ENCODE assay signal across 11 cellular contexts in genomic region chr14:63295231-63295685, GRCh38. TPM values are rescaled to one million over a fixed set of nuclear protein-coding genes. Genes with fewer than 3 reads are reported as not detected.
A peak's percentile ranks its signal among the peaks of the same experiment; 100 is the strongest.
DNase-seq lines count a peak whose midpoint lies in the region; ATAC-seq and TF ChIP-seq lines count a peak whose summit lies in the region.
"Had no signal": no experiment of that assay in that cellular context is flagged by ENCODE, and none has a peak within 500 bp of the region (broad histone marks: within the 10 kb centered on the region; RNA-seq: fewer than 3 reads in every experiment).

No MANE protein-coding gene starts in this region.

- no peak overlapping the region for H3K4me3 Mint-ChIP-seq in WTC11

- H3K9me3 Mint-ChIP-seq in WTC11: peaks cover 3% of the 10 kb centered on the region; the same call in 1 of the 2 replicates

- TF ChIP-seq CTCF in GM12875 (IDR thresholded peaks at IDR 0.05; ENCODE audit: borderline replicate concordance, insufficient read depth, low read depth, low read length) (no peak), astrocyte of the spinal cord (IDR thresholded peaks at IDR 0.05; ENCODE audit: low read depth, low read length) (no peak), psoas muscle (IDR thresholded peaks at IDR 0.05) (no peak), WTC11 (IDR thresholded peaks at IDR 0.05) (no peak)

- WGBS in psoas muscle, 3 donors: 69 to 72% (median 70%) methylated on average over 8 of the region's 8 CpGs

- H3K36me3 Mint-ChIP-seq in WTC11: no peaks in the 10 kb centered on the region

- in situ Hi-C loops in astrocyte of the spinal cord (cut with HindIII; ENCODE audit: low sequenced_read_pairs): no loop called here

- H3K4me1 Mint-ChIP-seq in WTC11: peaks cover 29% of the 10 kb centered on the region

- no peaks in the 10 kb centered on the region for H3K4me1 ChIP-seq in psoas muscle

- DNase-seq in astrocyte of the spinal cord (ENCODE audit: low read depth, low spot score) (peak; percentile 36), psoas muscle (no peak), DMS53 treated with DMSO at 0.1 percent for 48 hours (lab: John Stamatoyannopoulos, UW; ENCODE audit: unreplicated experiment) (no peak), WTC11 (ENCODE audit: low spot score) (no peak)
- no peak for DNase-seq in stimulated activated CD4-positive, alpha-beta T cell treated with anti-CD3 and anti-CD28 coated beads, Interleukin-2, amount 100 ng/mL, for 24 hours
- DNase-seq: NCI-H2081, right cardiac atrium had no signal

- no peaks in the 10 kb centered on the region for H3K27me3 Mint-ChIP-seq in WTC11 (ENCODE audit: low read depth)

- POLR2A ChIA-PET in WTC11 (lab: Charles Lee): no interaction called here

- no peak overlapping the region for H3K27ac Mint-ChIP-seq in WTC11

- no peak overlapping the region for H3K27ac ChIP-seq in psoas muscle

- ATAC-seq in GM21619 (IDR thresholded peaks at IDR 0.05; ENCODE audit: unreplicated experiment) (peak; percentile 52), psoas muscle (no peak), HG03039 (IDR thresholded peaks at IDR 0.05; ENCODE audit: unreplicated experiment) (no peak), WTC11 (no peak)

- no peaks in the 10 kb centered on the region for H3K27me3 ChIP-seq in psoas muscle (ENCODE audit: insufficient read depth in 3 of 3, low read length in 2 of 3)

- intact Hi-C loops in psoas muscle (cut with DNase I): no loop called here

- H3K36me3 ChIP-seq in psoas muscle (ENCODE audit: insufficient read depth in 1 of 2, low read depth in 1 of 2): no peaks in the 10 kb centered on the region

- H3K4me3 ChIP-seq in GM12875 (ENCODE audit: low read depth, low read length): peak overlapping the region; percentile 11
- no peak overlapping the region for H3K4me3 ChIP-seq in astrocyte of the spinal cord (ENCODE audit: low read depth, low read length)
- H3K4me3 ChIP-seq in psoas muscle: peak overlapping the region; percentile 26

- H3K9me3 ChIP-seq in psoas muscle: no peaks in the 10 kb centered on the region

- CTCF ChIA-PET in WTC11 (lab: Charles Lee): no interaction called here

TF ChIP-seq in WTC11, 78 proteins besides CTCF, POLR2A, EP300 and RAD21:
- TF ChIP-seq TP53 (CRISPR knock-in tag; IDR thresholded peaks at IDR 0.05): no peak
- TF ChIP-seq ATF6 (CRISPR knock-in tag; IDR thresholded peaks at IDR 0.05): no peak
- no peak for TF ChIP-seq ZNF416 (CRISPR knock-in tag; IDR thresholded peaks at IDR 0.05)
- TF ChIP-seq SMAD3 (CRISPR knock-in tag; IDR thresholded peaks at IDR 0.05; ENCODE audit: borderline replicate concordance): no peak
- no peak for TF ChIP-seq IRF2 (CRISPR knock-in tag; IDR thresholded peaks at IDR 0.05; ENCODE audit: borderline replicate concordance, low read depth)
- no peak for TF ChIP-seq CREB1 (CRISPR knock-in tag; IDR thresholded peaks at IDR 0.05)
- TF ChIP-seq ZNF121 (CRISPR knock-in tag; IDR thresholded peaks at IDR 0.05): no peak
- TF ChIP-seq FOXP1 (CRISPR knock-in tag; IDR thresholded peaks at IDR 0.05; ENCODE audit: borderline replicate concordance): no peak
- TF ChIP-seq ZNF532 (CRISPR knock-in tag; IDR thresholded peaks at IDR 0.05; ENCODE audit: borderline replicate concordance): no peak
- TF ChIP-seq, protein P1, sequence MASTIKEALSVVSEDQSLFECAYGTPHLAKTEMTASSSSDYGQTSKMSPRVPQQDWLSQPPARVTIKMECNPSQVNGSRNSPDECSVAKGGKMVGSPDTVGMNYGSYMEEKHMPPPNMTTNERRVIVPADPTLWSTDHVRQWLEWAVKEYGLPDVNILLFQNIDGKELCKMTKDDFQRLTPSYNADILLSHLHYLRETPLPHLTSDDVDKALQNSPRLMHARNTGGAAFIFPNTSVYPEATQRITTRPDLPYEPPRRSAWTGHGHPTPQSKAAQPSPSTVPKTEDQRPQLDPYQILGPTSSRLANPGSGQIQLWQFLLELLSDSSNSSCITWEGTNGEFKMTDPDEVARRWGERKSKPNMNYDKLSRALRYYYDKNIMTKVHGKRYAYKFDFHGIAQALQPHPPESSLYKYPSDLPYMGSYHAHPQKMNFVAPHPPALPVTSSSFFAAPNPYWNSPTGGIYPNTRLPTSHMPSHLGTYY (CRISPR knock-in tag; IDR thresholded peaks at IDR 0.05): no peak

RNA-seq across cellular contexts. Expression of gene GPHB5, which starts 23.5 kb away (rescaled TPM):
- total RNA-seq in psoas muscle (not detected), WTC11 (2021) (not detected in 3 replicates)
- polyA plus RNA-seq in psoas muscle: not detected
- total RNA-seq: mesenteric fat pad, right cardiac atrium had no signal
- polyA plus RNA-seq: right cardiac atrium had no signal
